In the genomic region with DNA sequence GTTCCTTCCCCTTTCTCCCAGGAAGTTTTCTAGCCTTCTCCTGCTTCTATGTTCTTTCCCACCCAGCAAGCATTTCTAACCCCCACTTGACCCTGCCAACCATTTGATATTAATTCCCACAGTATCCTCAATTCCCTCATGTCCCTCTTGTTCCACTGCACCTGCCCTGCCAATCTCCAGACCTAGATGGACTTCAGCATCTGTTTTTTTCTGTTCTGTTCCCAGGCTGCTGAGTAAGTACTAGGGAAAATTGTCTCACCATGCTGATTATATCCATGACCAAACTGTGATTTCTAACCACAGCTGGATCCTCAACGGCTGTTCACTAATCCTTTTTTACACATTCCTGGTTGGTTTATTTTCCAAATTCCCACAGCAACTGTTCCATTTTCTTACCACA, we compare ENCODE assay signal across 20 cellular contexts.
"Had no signal": no experiment of that assay in that cellular context is flagged by ENCODE, and none has a peak within 500 bp of the region (broad histone marks: within the 10 kb centered on the region; RNA-seq: fewer than 3 reads in every experiment).

No MANE protein-coding gene starts in this region.

- H2AFZ ChIP-seq: parathyroid adenoma had no signal

- H3K4me1 ChIP-seq: ascending aorta, foreskin keratinocyte, left ventricle myocardium inferior, right lobe of liver, testis, vagina had no signal

- H3K9ac ChIP-seq: parathyroid adenoma had no signal

- DNase-seq: activated CD4-positive, alpha-beta T cell treated with anti-CD3 and anti-CD28 coated beads for 1 hour; activated CD4-positive, alpha-beta T cell treated with anti-CD3 and anti-CD28 coated beads, Interleukin-2, amount 50 U/mL, for 1 hour; activated CD8-positive, alpha-beta T cell treated with anti-CD3 and anti-CD28 coated beads, Interleukin-2, amount 10 ng/mL, durations not matched to agents 7 days and 5 days; activated gamma-delta T cell treated with Interleukin-2 at 50 U/mL for 16 hours; activated T-cell treated with anti-CD3 and anti-CD28 coated beads, Interleukin-2, amount 50 U/mL, for 1 hour; foreskin keratinocyte; hippocampal formation; left ventricle myocardium inferior; nephron progenitor cell; right lobe of liver; stimulated activated CD4-positive, alpha-beta T cell treated with anti-CD3 and anti-CD28 coated beads, Interleukin-2, amount 100 ng/mL, for 48 hours; stimulated activated CD8-positive, alpha-beta memory T cell treated with anti-CD3 and anti-CD28 coated beads, Interleukin-4, amount 100 ng/mL, for 48 hours; stimulated activated naive B cell treated with anti-CD40 and anti-IgM and Interleukin-4, amounts not matched to agents 10 μg/mL and 1 μg/mL and 100 μg/mL, for 72 hours; T-cell; testis; WERI-Rb-1 had no signal

- H3K27me3 ChIP-seq: ascending aorta, foreskin keratinocyte, testis, vagina had no signal

- ATAC-seq: activated CD8-positive, alpha-beta T cell treated with anti-CD3 and anti-CD28 coated beads, Interleukin-2, amount 10 ng/mL, durations not matched to agents 7 days and 5 days; foreskin keratinocyte; right lobe of liver; stimulated activated naive B cell treated with anti-CD40 and anti-IgM and Interleukin-4, amounts not matched to agents 10 μg/mL and 1 μg/mL and 100 μg/mL, for 72 hours; T-cell had no signal

- H3K79me2 ChIP-seq: parathyroid adenoma had no signal

- H3K4me3 ChIP-seq: ascending aorta, coronary artery, left ventricle myocardium inferior, right lobe of liver, testis, vagina had no signal

- H3K27ac ChIP-seq: ascending aorta, coronary artery, foreskin keratinocyte, left ventricle myocardium inferior, parathyroid adenoma, right lobe of liver, testis, vagina, WERI-Rb-1 had no signal

- H3K36me3 ChIP-seq: ascending aorta, left ventricle myocardium inferior, right lobe of liver, vagina, WERI-Rb-1 had no signal

- H3K9me3 ChIP-seq: ascending aorta, left ventricle myocardium inferior, right lobe of liver, testis, vagina had no signal
